17 cellular contexts compared by ENCODE assay signal in genomic region chr9:122131401-122131921, GRCh38. TPM values are rescaled to one million over a fixed set of nuclear protein-coding genes. Genes with fewer than 3 reads are reported as not detected.
A peak's percentile ranks its signal among the peaks of the same experiment; 100 is the strongest.
DNase-seq lines count a peak whose midpoint lies in the region; ATAC-seq and TF ChIP-seq lines count a peak whose summit lies in the region.
"Had no signal": no experiment of that assay in that cellular context is flagged by ENCODE, and none has a peak within 500 bp of the region (broad histone marks: within the 10 kb centered on the region; RNA-seq: fewer than 3 reads in every experiment).

No MANE protein-coding gene starts in this region.

- ATAC-seq in GM18858 (IDR thresholded peaks at IDR 0.05; ENCODE audit: unreplicated experiment) (no peak), HG03469 (IDR thresholded peaks at IDR 0.05; ENCODE audit: unreplicated experiment) (no peak), GM18861 (IDR thresholded peaks at IDR 0.05; ENCODE audit: unreplicated experiment) (no peak)
- ATAC-seq: gastrocnemius medialis, Panc1 had no signal

- no peak overlapping the region for H3K27ac Mint-ChIP-seq in osteocyte (ENCODE audit: unreplicated experiment)
- H3K27ac Mint-ChIP-seq: activated T-helper 1 cell treated with anti-CD3 and anti-CD28 coated beads, Interleukin-12 subunit alpha, Interleukin-12 subunit beta, Interleukin-2, Interleukin-4 antibody, amounts not matched to agents 30 ng/mL and 10 ng/mL and 1 ng/mL, durations not matched to agents 14 hours and 24 hours and 36 hours; T-helper 1 cell treated with Interleukin-12 subunit alpha and Interleukin-12 subunit beta and Interleukin-4 antibody, amounts not matched to agents 30 μg/mL and 1 μg/mL, for 36 hours had no signal

- no peak for DNase-seq in NT2/D1 (ENCODE audit: low read depth, low spot score)
- DNase-seq in left ventricle myocardium inferior: peak; percentile 43
- DNase-seq in osteocyte (ENCODE audit: extremely low spot score, unreplicated experiment): peak; percentile 81
- no peak for DNase-seq in stimulated activated CD8-positive, alpha-beta memory T cell treated with anti-CD3 and anti-CD28 coated beads, Interleukin-4, amount 100 ng/mL, for 48 hours
- DNase-seq: activated CD4-positive, alpha-beta T cell treated with anti-CD3 and anti-CD28 coated beads, Interleukin-2, amount 50 U/mL, for 1 hour; CD4-positive, CD25-positive, alpha-beta regulatory T cell; gastrocnemius medialis; stimulated activated CD4-positive, alpha-beta T cell treated with anti-CD3 and anti-CD28 coated beads, Interleukin-12 subunit alpha, Interleukin-12 subunit beta, amount 100 ng/mL, for 4 hours had no signal

- peak overlapping the region; percentile 27 for H3K27ac ChIP-seq in left ventricle myocardium inferior (replicated peaks)
- H3K27ac ChIP-seq: gastrocnemius medialis, tibial nerve had no signal

- intact Hi-C loops in left ventricle myocardium inferior (cut with micrococcal nuclease): no loop called here

- H3K4me1 Mint-ChIP-seq in osteocyte (ENCODE audit: unreplicated experiment): peaks cover 11% of the 10 kb centered on the region

- peak; percentile 30; the same call in 1 of the 2 replicates for TF ChIP-seq EP300 in Ishikawa (IDR thresholded peaks at IDR 0.05; ENCODE audit: borderline replicate concordance)

- TF ChIP-seq RAD21 in Ishikawa (IDR thresholded peaks at IDR 0.05; ENCODE audit: low read depth): no peak

- H3K4me1 ChIP-seq in NT2/D1 (ENCODE audit: insufficient read depth, insufficient read length) (peaks cover 34% of the 10 kb centered on the region), left ventricle myocardium inferior (peaks cover 78% of the 10 kb centered on the region)

- H3K4me3 ChIP-seq in NT2/D1 (ENCODE audit: insufficient read length, low read depth) (no peak overlapping the region), left ventricle myocardium inferior (no peak overlapping the region)
- H3K4me3 ChIP-seq: gastrocnemius medialis, lung, tibial nerve had no signal

- no peaks in the 10 kb centered on the region for H3K36me3 ChIP-seq in NT2/D1 (ENCODE audit: insufficient read depth, insufficient read length, low read length)
- H3K36me3 ChIP-seq in left ventricle myocardium inferior: no peaks in the 10 kb centered on the region
- H3K36me3 ChIP-seq: gastrocnemius medialis, tibial nerve had no signal

- peaks cover 6% of the 10 kb centered on the region for H3K27me3 Mint-ChIP-seq in osteocyte (ENCODE audit: unreplicated experiment)

- no peak overlapping the region for H3K4me3 Mint-ChIP-seq in osteocyte (ENCODE audit: unreplicated experiment)
- H3K4me3 Mint-ChIP-seq: activated T-helper 1 cell treated with anti-CD3 and anti-CD28 coated beads, Interleukin-12 subunit alpha, Interleukin-12 subunit beta, Interleukin-2, Interleukin-4 antibody, amounts not matched to agents 30 ng/mL and 10 ng/mL and 1 ng/mL, durations not matched to agents 14 hours and 24 hours and 36 hours; CD4-positive, CD25-positive, alpha-beta regulatory T cell; T-helper 1 cell treated with Interleukin-12 subunit alpha and Interleukin-12 subunit beta and Interleukin-4 antibody, amounts not matched to agents 30 μg/mL and 1 μg/mL, for 36 hours had no signal

- H3K36me3 Mint-ChIP-seq in osteocyte (ENCODE audit: unreplicated experiment): no peaks in the 10 kb centered on the region
- H3K36me3 Mint-ChIP-seq: CD4-positive, CD25-positive, alpha-beta regulatory T cell had no signal

- TF ChIP-seq CTCF in left ventricle myocardium inferior (IDR thresholded peaks at IDR 0.05; ENCODE audit: borderline replicate concordance) (no peak), osteocyte (IDR thresholded peaks at IDR 0.05) (no peak)

- peak overlapping the region; percentile 29 for H3K9ac ChIP-seq in NT2/D1 (ENCODE audit: insufficient read length, low read depth)

- H3K9me3 Mint-ChIP-seq in osteocyte (ENCODE audit: unreplicated experiment): no peaks in the 10 kb centered on the region
- H3K9me3 Mint-ChIP-seq: activated T-helper 1 cell treated with anti-CD3 and anti-CD28 coated beads, Interleukin-12 subunit alpha, Interleukin-12 subunit beta, Interleukin-2, Interleukin-4 antibody, amounts not matched to agents 30 ng/mL and 10 ng/mL and 1 ng/mL, durations not matched to agents 14 hours and 24 hours and 36 hours; CD4-positive, CD25-positive, alpha-beta regulatory T cell; T-helper 1 cell treated with Interleukin-12 subunit alpha and Interleukin-12 subunit beta and Interleukin-4 antibody, amounts not matched to agents 30 μg/mL and 1 μg/mL, for 36 hours had no signal

- no peaks in the 10 kb centered on the region for H3K9me3 ChIP-seq in NT2/D1 (ENCODE audit: insufficient read depth, low read length)
- no peaks in the 10 kb centered on the region for H3K9me3 ChIP-seq in left ventricle myocardium inferior (replicated peaks)
- H3K9me3 ChIP-seq: gastrocnemius medialis, tibial nerve had no signal

- H3K27me3 ChIP-seq in NT2/D1 (ENCODE audit: insufficient read depth, insufficient read length) (peaks cover 65% of the 10 kb centered on the region), left ventricle myocardium inferior (ENCODE audit: low read depth) (peaks cover 9% of the 10 kb centered on the region)

TF ChIP-seq in Ishikawa, 13 proteins besides CTCF, POLR2A, EP300 and RAD21:
- TF ChIP-seq ZBTB7A (IDR thresholded peaks at IDR 0.05; ENCODE audit: low read depth): no peak
- TF ChIP-seq TEAD4 (IDR thresholded peaks at IDR 0.05): peak; percentile 56
- no peak for TF ChIP-seq EGR1 (IDR thresholded peaks at IDR 0.05)
- no peak for TF ChIP-seq CREB1 (IDR thresholded peaks at IDR 0.05; ENCODE audit: low read depth)
- no peak for TF ChIP-seq YY1 (IDR thresholded peaks at IDR 0.05; ENCODE audit: low read depth)
- TF ChIP-seq TCF12 (IDR thresholded peaks at IDR 0.05; ENCODE audit: low read depth): no peak; the same call in 1 of the 2 replicates
- no peak for TF ChIP-seq FOXM1 (IDR thresholded peaks at IDR 0.05; ENCODE audit: borderline replicate concordance, low read depth)
- no peak for TF ChIP-seq TAF1 (IDR thresholded peaks at IDR 0.05; ENCODE audit: low read depth)
- no peak for TF ChIP-seq REST (IDR thresholded peaks at IDR 0.05; ENCODE audit: low read depth)
- no peak for TF ChIP-seq CEBPB (IDR thresholded peaks at IDR 0.05)
- TF ChIP-seq USF1 (IDR thresholded peaks at IDR 0.05): no peak
- TF ChIP-seq NFIC (IDR thresholded peaks at IDR 0.05): no peak
- TF ChIP-seq MAX (IDR thresholded peaks at IDR 0.05): peak; percentile 87
TF ChIP-seq in Ishikawa: peak in this region for 2.

RNA-seq across cellular contexts. Expression of gene NDUFA8, which starts 28.1 kb away (rescaled TPM):
- total RNA-seq in left ventricle myocardium inferior (311 TPM), osteocyte (48.5 and 50.9 TPM in 2 replicates)

RNA-seq across cellular contexts. Expression of gene MORN5, which starts 28.2 kb away (rescaled TPM):
- total RNA-seq in left ventricle myocardium inferior: not detected
- not detected in 2 replicates for total RNA-seq in osteocyte
- total RNA-seq: activated T-helper 1 cell treated with anti-CD3 and anti-CD28 coated beads, Interleukin-12 subunit alpha, Interleukin-12 subunit beta, Interleukin-2, Interleukin-4 antibody, amounts not matched to agents 30 ng/mL and 10 ng/mL and 1 ng/mL, durations not matched to agents 14 hours and 24 hours and 36 hours; CD4-positive, CD25-positive, alpha-beta regulatory T cell; gastrocnemius medialis had no signal

RNA-seq across cellular contexts. Expression of gene TTLL11, which starts 38.4 kb away (rescaled TPM):
- total RNA-seq in left ventricle myocardium inferior: 7.3 TPM
- 6.0 and 7.9 TPM in 2 replicates for total RNA-seq in osteocyte

Comparison
In these comparisons a context has a peak if more than half of its experiments do, and no peak if none do; other contexts are left out.
1. DNase-seq: peak in left ventricle myocardium inferior (single experiment) and osteocyte (single experiment); none in NT2/D1 (single experiment) and stimulated activated CD8-positive, alpha-beta memory T cell treated with anti-CD3 and anti-CD28 coated beads, Interleukin-4, amount 100 ng/mL, for 48 hours (single experiment).